Comparison of ENCODE assay signal across 15 cellular contexts in the genomic region with DNA sequence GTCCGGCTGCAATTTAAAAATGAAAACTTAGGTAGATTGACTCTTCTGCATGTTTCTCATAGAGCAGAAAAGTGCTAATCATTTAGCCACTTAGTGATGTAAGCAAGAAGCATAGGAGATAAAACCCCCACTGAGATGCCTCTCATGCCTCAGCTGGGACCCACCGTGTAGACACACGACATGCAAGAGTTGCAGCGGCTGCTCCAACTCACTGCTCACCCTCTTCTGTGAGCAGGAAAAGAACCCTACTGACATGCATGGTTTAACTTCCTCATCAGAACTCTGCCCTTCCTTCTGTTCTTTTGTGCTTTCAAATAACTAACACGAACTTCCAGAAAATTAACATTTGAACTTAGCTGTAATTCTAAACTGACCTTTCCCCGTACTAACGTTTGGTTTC. TPM values are rescaled to one million over a fixed set of nuclear protein-coding genes. Genes with fewer than 3 reads are reported as not detected.
DNase-seq lines count a peak whose midpoint lies in the region; ATAC-seq and TF ChIP-seq lines count a peak whose summit lies in the region.
"Had no signal": no experiment of that assay in that cellular context is flagged by ENCODE, and none has a peak within 500 bp of the region (broad histone marks: within the 10 kb centered on the region; RNA-seq: fewer than 3 reads in every experiment).

No MANE protein-coding gene starts in this region.

- BruUV-seq in Calu3 (replicated peaks; lab: Mats Ljungman, UMichigan), result no TSS peak

- H3K4me1 ChIP-seq in esophagus muscularis mucosa (peaks cover 26 to 64% (median 60%) of the 10 kb centered on the region in 4 donors), stomach smooth muscle (ENCODE audit: control insufficient read depth, insufficient read depth, low read length) (peaks cover 58% of the 10 kb centered on the region)

- ATAC-seq in GM21423 (IDR thresholded peaks at IDR 0.05; ENCODE audit: unreplicated experiment) (peak; percentile 60), HG03565 (IDR thresholded peaks at IDR 0.05; ENCODE audit: unreplicated experiment) (no peak), HG02678 (IDR thresholded peaks at IDR 0.05; ENCODE audit: unreplicated experiment) (no peak)
- ATAC-seq: activated CD4-positive, alpha-beta T cell treated with anti-CD3 and anti-CD28 coated beads for 36 hours had no signal

- CTCF ChIA-PET in Calu3 (lab: Charles Lee), result no interaction called here

- H3K27me3 ChIP-seq in esophagus muscularis mucosa (no peaks in the 10 kb centered on the region), stomach smooth muscle (ENCODE audit: control insufficient read depth in 1 of 2, insufficient read depth in 2 of 2, low read length in 2 of 2) (peaks cover 0 to 19% of the 10 kb centered on the region in 2 donors)
- H3K27me3 ChIP-seq: suprapubic skin had no signal

- H3K36me3 ChIP-seq in esophagus muscularis mucosa (peaks cover 11 to 48% (median 41%) of the 10 kb centered on the region in 4 donors), stomach smooth muscle (ENCODE audit: control insufficient read depth in 2 of 2, insufficient read depth in 2 of 2, low read length in 2 of 2) (peaks cover 14 to 26% of the 10 kb centered on the region in 2 donors)

- TF ChIP-seq EP300 in esophagus muscularis mucosa (IDR thresholded peaks at IDR 0.05), result no peak

- peak; percentile 4 for DNase-seq in M059J (ENCODE audit: low read depth)
- no peak for DNase-seq in esophagus muscularis mucosa (ENCODE audit: extremely low spot score)
- no peak for DNase-seq in NCI-H2171 (lab: John Stamatoyannopoulos, UW)
- DNase-seq in Calu3, result no peak
- DNase-seq: activated CD4-positive, alpha-beta T cell treated with anti-CD3 and anti-CD28 coated beads for 36 hours; mesendoderm; NCI-H1417; nucleus accumbens; T-helper 1 cell had no signal

- intact Hi-C loops in esophagus muscularis mucosa (cut with DNase I), result loop anchor here (5.0 kb wide), 2 partner anchors 42 to 163 kb away; partner anchors contain the start of gene MAP7D3
- intact Hi-C loops in Calu3 (cut with micrococcal nuclease; ENCODE audit: unreplicated experiment), result no loop called here

- TF ChIP-seq CTCF in esophagus muscularis mucosa (IDR thresholded peaks at IDR 0.05), result no peak
- no peak for TF ChIP-seq CTCF in Calu3 (IDR thresholded peaks at IDR 0.05; ENCODE audit: unreplicated experiment)

- no peaks in the 10 kb centered on the region for H3K9me3 Mint-ChIP-seq in Calu3 (ENCODE audit: low read depth, unreplicated experiment)

- peak overlapping the region; percentile 86 to 99 (median 96) for H3K27ac ChIP-seq in esophagus muscularis mucosa (replicated peaks in 1 of 4)
- peak overlapping the region; percentile 87 for H3K27ac ChIP-seq in stomach smooth muscle (ENCODE audit: low read length)
- H3K27ac ChIP-seq: suprapubic skin had no signal

- no peak for TF ChIP-seq POLR2A in esophagus muscularis mucosa (IDR thresholded peaks at IDR 0.05; ENCODE audit: low read depth)

- no peaks in the 10 kb centered on the region for H3K36me3 Mint-ChIP-seq in Calu3 (ENCODE audit: insufficient read depth, unreplicated experiment)

- H3K4me3 ChIP-seq in esophagus muscularis mucosa (no peak overlapping the region), stomach smooth muscle (ENCODE audit: low read length in 2 of 2) (no peak overlapping the region)
- H3K4me3 ChIP-seq: smooth muscle cell, suprapubic skin had no signal

- H3K9ac ChIP-seq in stomach smooth muscle (ENCODE audit: low read length in 2 of 2), result no peak overlapping the region

- H3K4me3 Mint-ChIP-seq in Calu3 (ENCODE audit: low read depth, unreplicated experiment), result no peak overlapping the region
- H3K4me3 Mint-ChIP-seq: activated CD4-positive, alpha-beta T cell treated with anti-CD3 and anti-CD28 coated beads for 36 hours had no signal

- H3K9me3 ChIP-seq in esophagus muscularis mucosa (no peaks in the 10 kb centered on the region), stomach smooth muscle (ENCODE audit: control insufficient read depth in 2 of 2, low read length in 2 of 2) (no peaks in the 10 kb centered on the region)
- H3K9me3 ChIP-seq: suprapubic skin had no signal

- no peak overlapping the region for H3K27ac Mint-ChIP-seq in Calu3 (ENCODE audit: unreplicated experiment)
- H3K27ac Mint-ChIP-seq: activated CD4-positive, alpha-beta T cell treated with anti-CD3 and anti-CD28 coated beads for 36 hours had no signal

- H3K27me3 Mint-ChIP-seq in Calu3 (ENCODE audit: unreplicated experiment), result peaks cover 8% of the 10 kb centered on the region
- H3K27me3 Mint-ChIP-seq: activated CD4-positive, alpha-beta T cell treated with anti-CD3 and anti-CD28 coated beads for 36 hours had no signal

- peaks cover 22% of the 10 kb centered on the region for H3K4me1 Mint-ChIP-seq in Calu3 (ENCODE audit: low read depth, unreplicated experiment)

- WGBS in esophagus muscularis mucosa, result 45% methylated on average over 7 of the region's 7 CpGs

RNA-seq across cellular contexts. Expression of gene MAP7D3, which starts 41.0 kb away (rescaled TPM):
- 28.1 and 38.8 TPM in 2 replicates for total RNA-seq in M059J (2014; rRNA removed; shearing (Covaris generic))
- total RNA-seq in esophagus muscularis mucosa, result 10 to 100 TPM; 14.5 to 21.2 (median 17.1) TPM
- 7.9 and 8.0 TPM in 2 replicates for total RNA-seq in Calu3 (2022)
